Comparison of ENCODE assay signal across 7 cellular contexts in the genomic region with DNA sequence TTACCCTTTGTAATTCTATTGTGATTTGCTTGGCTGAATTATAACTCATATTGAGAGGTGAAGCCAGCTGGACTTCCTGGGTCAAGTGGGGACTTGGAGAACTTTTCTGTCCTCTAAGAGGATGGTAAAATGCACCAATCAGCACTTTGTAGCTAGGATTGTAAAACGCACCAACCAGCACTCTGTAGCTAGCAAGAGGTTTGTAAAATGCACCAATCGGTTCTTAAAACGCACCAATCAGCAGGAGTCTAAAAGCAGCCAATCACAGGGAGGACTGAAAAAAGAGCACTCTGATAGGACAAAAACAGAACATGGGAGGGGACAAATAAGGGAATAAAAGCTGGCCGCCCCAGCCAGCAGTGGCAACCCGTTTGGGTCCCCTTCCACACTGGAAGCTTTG. TPM values are rescaled to one million over a fixed set of nuclear protein-coding genes. Genes with fewer than 3 reads are reported as not detected.
DNase-seq lines count a peak whose midpoint lies in the region; ATAC-seq, FAIRE-seq and TF ChIP-seq lines count a peak whose summit lies in the region.
"Not testable (repeated sequence)": the region's sequence is repeated elsewhere in the genome, so short reads cannot be mapped to it uniquely, and the experiment has no call there.

No MANE protein-coding gene starts in this region.

- not testable (repeated sequence) for H3K18ac ChIP-seq in mesendoderm (ENCODE audit: low read length)

- not testable (repeated sequence) for H3K4me3 ChIP-seq in CD4-positive, CD25-positive, alpha-beta regulatory T cell (ENCODE audit: low read depth, low read length); HEK293 (ENCODE audit: low read depth, low read length); LNCaP clone FGC (ENCODE audit: low read depth, low read length); K562; mesendoderm (ENCODE audit: low read length); sigmoid colon

- not testable (repeated sequence) for TF ChIP-seq EP300 in K562 (IDR thresholded peaks at IDR 0.05; ENCODE audit: low read length); sigmoid colon (IDR thresholded peaks at IDR 0.05)

- TF ChIP-seq CTCF in HEK293 (tag by site-specific recombination; IDR thresholded peaks at IDR 0.05); LNCaP clone FGC (IDR thresholded peaks at IDR 0.05; ENCODE audit: control insufficient read depth, extremely low read depth, insufficient read depth); WTC11 (IDR thresholded peaks at IDR 0.05); K562 (IDR thresholded peaks at IDR 0.05 in 2 of 3, conservative IDR thresholded peaks at IDR 0.05 in 1 of 3; ENCODE audit: insufficient read depth in 2 of 3, low read depth in 1 of 3, low read length in 3 of 3); sigmoid colon (IDR thresholded peaks at IDR 0.05): not testable (repeated sequence)

- H2BK5ac ChIP-seq in mesendoderm (ENCODE audit: low read length): not testable (repeated sequence)

- not testable (repeated sequence) for TF ChIP-seq POLR2A in K562 (conservative IDR thresholded peaks at IDR 0.05); sigmoid colon (IDR thresholded peaks at IDR 0.05)

- not testable (repeated sequence) for H3K27me3 ChIP-seq in CD4-positive, CD25-positive, alpha-beta regulatory T cell (ENCODE audit: control insufficient read depth, insufficient read depth, low read length); K562 (ENCODE audit: control insufficient read depth in 2 of 2, insufficient read depth in 2 of 2, low read length in 2 of 2); mesendoderm (ENCODE audit: insufficient read depth, low read length, poor library complexity); sigmoid colon

- WGBS in K562 (ENCODE audit: insufficient coverage, low coverage, missing lambda C conversion rate): 70% methylated on average over 5 of the region's 5 CpGs
- WGBS in mesendoderm (ENCODE audit: extremely low coverage, insufficient coverage, low lambda C conversion rate): no CpG with 5 or more reads among the region's 5 CpGs
- 82 to 89% methylated on average over 5 of the region's 5 CpGs for WGBS in sigmoid colon, 2 donors

- H2AK5ac ChIP-seq in mesendoderm (ENCODE audit: low read length): not testable (repeated sequence)

- peaks cover 34% of the 10 kb centered on the region for H3K36me3 Mint-ChIP-seq in CD4-positive, CD25-positive, alpha-beta regulatory T cell
- H3K36me3 Mint-ChIP-seq in WTC11: peaks cover 44% of the 10 kb centered on the region

- H4K20me1 ChIP-seq in K562 (replicated peaks; ENCODE audit: control insufficient read depth, insufficient read depth, low read length): not testable (repeated sequence)

- H3K9ac ChIP-seq in K562 (ENCODE audit: insufficient read depth in 1 of 2, low read depth in 2 of 2, low read length in 2 of 2); mesendoderm (ENCODE audit: low read length): not testable (repeated sequence)

- FAIRE-seq in K562 (lab: Jason Lieb, UNC): peak; percentile 65

- H3K56ac ChIP-seq in mesendoderm (ENCODE audit: low read length): not testable (repeated sequence)

- BruUV-seq in K562 (replicated peaks; lab: Mats Ljungman, UMichigan): not testable (repeated sequence)

- peak overlapping the region in 2 of 3 donors; percentile 63 to 79 for H3K27ac Mint-ChIP-seq in CD4-positive, CD25-positive, alpha-beta regulatory T cell
- H3K27ac Mint-ChIP-seq in WTC11: not testable (repeated sequence)

- not testable (repeated sequence) for H3K23ac ChIP-seq in mesendoderm (ENCODE audit: low read length)

- not testable (repeated sequence) for H2AFZ ChIP-seq in K562 (ENCODE audit: low read depth, low read length)

- H3K36me3 ChIP-seq in CD4-positive, CD25-positive, alpha-beta regulatory T cell (ENCODE audit: control insufficient read depth, insufficient read depth, low read length): peaks cover 40% of the 10 kb centered on the region
- H3K36me3 ChIP-seq in HEK293 (ENCODE audit: control insufficient read depth in 2 of 2, insufficient read depth in 1 of 2, low read length in 2 of 2) (peaks cover 0 to 51% of the 10 kb centered on the region in 2 experiments; a peak in 2 of 3 replicates), K562 (ENCODE audit: control insufficient read depth, insufficient read depth, low read length) (peaks cover 46% of the 10 kb centered on the region), mesendoderm (ENCODE audit: control insufficient read depth, insufficient read depth, low read length) (peaks cover 10% of the 10 kb centered on the region), sigmoid colon (peaks cover 0 to 47% (median 9%) of the 10 kb centered on the region in 4 donors)

- TF ChIP-seq RAD21 in K562 (CRISPR knock-in tag; conservative IDR thresholded peaks at IDR 0.05 in 1 of 2, IDR thresholded peaks at IDR 0.05 in 1 of 2): not testable (repeated sequence)

- not testable (repeated sequence) for H3K79me2 ChIP-seq in K562 (ENCODE audit: control insufficient read depth, insufficient read depth, low read length); mesendoderm (ENCODE audit: control insufficient read depth, insufficient read depth, low read length)

- not testable (repeated sequence) for H3K4me3 Mint-ChIP-seq in CD4-positive, CD25-positive, alpha-beta regulatory T cell; WTC11

- not testable (repeated sequence) for DNase-seq in CD4-positive, CD25-positive, alpha-beta regulatory T cell; WTC11 (ENCODE audit: low spot score); sigmoid colon
- DNase-seq in LNCaP clone FGC (ENCODE audit: low read depth) (peak; percentile 35), K562 (ENCODE audit: extremely low read depth in 1 of 4, low spot score in 3 of 4) (peak in 1 of 4 experiments; percentile 35), mesendoderm (peak; percentile 31)

- H3K27ac ChIP-seq in CD4-positive, CD25-positive, alpha-beta regulatory T cell (ENCODE audit: insufficient read depth, low read length, poor library complexity, severe bottlenecking); HEK293 (ENCODE audit: extremely low read depth, low read depth, low read length); K562 (ENCODE audit: extremely low read depth, low read depth, low read length); mesendoderm (ENCODE audit: low read depth, low read length): not testable (repeated sequence)
- H3K27ac ChIP-seq in sigmoid colon: peak overlapping the region in 3 of 4 donors; percentile 9 to 61 (median 51)

- POLR2A ChIA-PET in HEK293 (lab: Yijun Ruan, JAX); WTC11 (lab: Charles Lee): not testable (repeated sequence)
- POLR2A ChIA-PET in K562 (lab: Yijun Ruan, JAX): interaction anchor here (0.6 to 1.6 kb wide), 3 partner anchors 8 to 16 kb away, joined by 4 read pairs; no protein-coding TSS in a partner anchor

- not testable (repeated sequence) for H3K79me1 ChIP-seq in mesendoderm (ENCODE audit: low read length)

- H3K4me1 ChIP-seq in CD4-positive, CD25-positive, alpha-beta regulatory T cell (ENCODE audit: control insufficient read depth, insufficient read depth, low read length, poor library complexity, severe bottlenecking); HEK293 (ENCODE audit: control insufficient read depth, insufficient read depth, low read length); K562 (replicated peaks in 1 of 2; ENCODE audit: control insufficient read depth in 2 of 2, insufficient read depth in 2 of 2, low read length in 2 of 2); mesendoderm (ENCODE audit: control insufficient read depth, low read depth, low read length): not testable (repeated sequence)
- H3K4me1 ChIP-seq in sigmoid colon: peaks cover 0 to 13% (median 2%) of the 10 kb centered on the region in 4 donors

- CTCF ChIA-PET in HEK293 (lab: Yijun Ruan, JAX): interaction anchor here (0.8 to 1.6 kb wide), 2 partner anchors 27 to 191 kb away, joined by 3 read pairs; no protein-coding TSS in a partner anchor
- CTCF ChIA-PET in WTC11 (lab: Charles Lee): interaction anchor here (0.7 to 1.4 kb wide), 5 partner anchors 26 to 1264 kb away, joined by 3 to 8 read pairs (median 4); no protein-coding TSS in a partner anchor
- CTCF ChIA-PET in K562 (lab: Yijun Ruan, JAX; ENCODE audit: low intra/inter-chr PET ratio): not testable (repeated sequence)

- not testable (repeated sequence) for H4K5ac ChIP-seq in mesendoderm (ENCODE audit: low read length)

- H3K9me3 Mint-ChIP-seq in CD4-positive, CD25-positive, alpha-beta regulatory T cell; WTC11: not testable (repeated sequence)

- not testable (repeated sequence) for H3K9me3 ChIP-seq in CD4-positive, CD25-positive, alpha-beta regulatory T cell (ENCODE audit: control insufficient read depth in 2 of 2, low read length in 2 of 2); HEK293 (ENCODE audit: control insufficient read depth, insufficient read depth, low read depth, low read length); K562 (replicated peaks; ENCODE audit: control insufficient read depth, insufficient read depth, low read depth, low read length); sigmoid colon

- H3K4me2 ChIP-seq in K562 (ENCODE audit: insufficient read depth, low read length); mesendoderm (ENCODE audit: low read length): not testable (repeated sequence)

- in situ Hi-C loops in K562 (cut with MboI): not testable (repeated sequence)

- H2BK120ac ChIP-seq in mesendoderm (ENCODE audit: low read depth, low read length): not testable (repeated sequence)

- H3K9me1 ChIP-seq in K562 (ENCODE audit: control insufficient read depth, insufficient read depth, low read length): not testable (repeated sequence)

- H3K4me1 Mint-ChIP-seq in CD4-positive, CD25-positive, alpha-beta regulatory T cell; WTC11: not testable (repeated sequence)

- H3K4ac ChIP-seq in mesendoderm (ENCODE audit: low read depth, low read length): not testable (repeated sequence)

- ATAC-seq in CD4-positive, CD25-positive, alpha-beta regulatory T cell (ENCODE audit: low read depth in 2 of 2): not testable (repeated sequence)
- ATAC-seq in WTC11 (peak; percentile 13; the same call in 1 of the 2 replicates), K562 (peak; percentile 79)

- H4K8ac ChIP-seq in mesendoderm (ENCODE audit: low read depth, low read length): not testable (repeated sequence)

- intact Hi-C loops in K562 (cut with micrococcal nuclease); sigmoid colon (cut with DNase I): not testable (repeated sequence)

- H2BK15ac ChIP-seq in mesendoderm (replicated peaks; ENCODE audit: low read depth): not testable (repeated sequence)

- H3K27me3 Mint-ChIP-seq in CD4-positive, CD25-positive, alpha-beta regulatory T cell; WTC11 (ENCODE audit: low read depth): not testable (repeated sequence)

RNA-seq across cellular contexts. Expression of a gene that starts 39.2 kb away (rescaled TPM):
- 0.54 TPM for total RNA-seq in CD4-positive, CD25-positive, alpha-beta regulatory T cell
- under 1 TPM in 2 of 4 donors, not detected in 2; 0.16 to 0.30 TPM for polyA plus RNA-seq in CD4-positive, CD25-positive, alpha-beta regulatory T cell
- total RNA-seq in WTC11 (2021) (8.7 to 9.5 TPM (median 9.4 TPM) in 3 replicates), K562 (2014; rRNA removed) (0.12 TPM in 1 of 2 replicates, not detected in the other), K562 (2014; rRNA removed; fragmentation: Illumina TruSeq; extraction: Trizol) (0.04 and 0.10 TPM in 2 replicates), K562 (2015; rRNA removed; fragmentation: Illumina TruSeq; extraction: Trizol) (not detected in 2 replicates), K562 (2021) (0.22 and 0.24 TPM in 2 replicates), sigmoid colon (100 to 1,000 TPM; 140 to 545 (median 260) TPM)
- 0.42 TPM in 1 of 2 replicates, not detected in the other for total RNA-seq in K562 (2011; cell fraction: chromatin; rRNA removed; ENCODE audit: low replicate concordance)
- 0.13 and 0.17 TPM in 2 replicates for total RNA-seq in K562 (2011; cell fraction: nucleolus; rRNA removed)
- 0.31 TPM in 1 of 2 replicates, not detected in the other for total RNA-seq in K562 (2011; cell fraction: nucleoplasm; rRNA removed)
- polyA plus RNA-seq in K562 (2011; rRNA removed) (0.05 TPM in 1 of 2 replicates, not detected in the other), K562 (2014; fragmentation: Illumina TruSeq; extraction: Trizol) (0.03 and 0.06 TPM in 2 replicates), K562 (2014; fragmentation: Nextera tagmentation; extraction: Ambion mirVana) (under 1 TPM in 1 of 2 experiments, not detected in 1; 0.03 TPM), K562 (2014; rRNA removed) (0.08 TPM in 1 of 2 replicates, not detected in the other), sigmoid colon (10 to 100 TPM in 1 of 3 donors, 1 to 10 TPM in 2; 3.0 to 27.3 (median 6.0) TPM)
- polyA plus RNA-seq in K562 (2011; cell fraction: cytosol; rRNA removed): 0.03 and 0.19 TPM in 2 replicates
- 0.34 TPM in 1 of 2 replicates, not detected in the other for polyA plus RNA-seq in K562 (2011; cell fraction: nucleus; rRNA removed)
- polyA plus RNA-seq in K562 (2012): 0.07 and 0.16 TPM in 2 replicates
- polyA minus RNA-seq in K562 (2011; rRNA and poly(A)+ RNA removed): 0.04 and 0.06 TPM in 2 replicates
- not detected in 2 replicates for polyA minus RNA-seq in K562 (2011; cell fraction: cytosol; rRNA and poly(A)+ RNA removed)
- 0.27 TPM in 1 of 2 replicates, not detected in the other for polyA minus RNA-seq in K562 (2011; cell fraction: nucleus; rRNA and poly(A)+ RNA removed)
- polyA plus RNA-seq in mesendoderm (2013, experiment 1 of 2): 3.7 TPM
- 3.9 TPM for polyA plus RNA-seq in mesendoderm (2013, experiment 2 of 2)

Comparison
In these comparisons a context has a peak if more than half of its experiments do, and no peak if none do; other contexts are left out.
1. RNA of a gene that starts 39.2 kb away (total RNA-seq): 140 to 545 TPM in sigmoid colon; 8.7 to 9.5 TPM in WTC11, 0.54 TPM in CD4-positive, CD25-positive, alpha-beta regulatory T cell (single experiment) and 0.04 to 0.42 TPM in K562; every median in the first group is over 10 times any median in the second.